In genomic region chr3:112467584-112467983, GRCh38 we compare ENCODE assay signal across 26 cellular contexts. TPM values are rescaled to one million over a fixed set of nuclear protein-coding genes. Genes with fewer than 3 reads are reported as not detected.
DNase-seq lines count a peak whose midpoint lies in the region; ATAC-seq and TF ChIP-seq lines count a peak whose summit lies in the region.
"Had no signal": no experiment of that assay in that cellular context is flagged by ENCODE, and none has a peak within 500 bp of the region (broad histone marks: within the 10 kb centered on the region; RNA-seq: fewer than 3 reads in every experiment).

No MANE protein-coding gene starts in this region.

- H3K27me3 Mint-ChIP-seq in stimulated activated naive CD8-positive, alpha-beta T cell treated with anti-CD3 and anti-CD28 coated beads, Interleukin-15, Interleukin-2, amounts not matched to agents 100 ng/mL and 50 ng/mL, for 24 hours, result no peaks in the 10 kb centered on the region
- no peaks in the 10 kb centered on the region for H3K27me3 Mint-ChIP-seq in stimulated activated naive CD8-positive, alpha-beta T cell treated with anti-CD3 and anti-CD28 coated beads, Interleukin-15, amount 100 ng/mL, for 72 hours
- H3K27me3 Mint-ChIP-seq in memory B cell, result no peaks in the 10 kb centered on the region
- H3K27me3 Mint-ChIP-seq in GM23338 (ENCODE audit: insufficient read depth, low read depth, poor library complexity), result peaks cover 2% of the 10 kb centered on the region
- H3K27me3 Mint-ChIP-seq: progenitor cell of endocrine pancreas had no signal

- peak overlapping the region; percentile 28 for H3K27ac Mint-ChIP-seq in stimulated activated naive CD8-positive, alpha-beta T cell treated with anti-CD3 and anti-CD28 coated beads, Interleukin-15, Interleukin-2, amounts not matched to agents 100 ng/mL and 50 ng/mL, for 24 hours
- H3K27ac Mint-ChIP-seq in stimulated activated naive CD8-positive, alpha-beta T cell treated with anti-CD3 and anti-CD28 coated beads, Interleukin-15, amount 100 ng/mL, for 72 hours, result peak overlapping the region in 1 of 2 donors; percentile 78
- H3K27ac Mint-ChIP-seq in memory B cell, result peak overlapping the region; percentile 82
- H3K27ac Mint-ChIP-seq in GM23338, result no peak overlapping the region
- H3K27ac Mint-ChIP-seq: nephron progenitor cell, progenitor cell of endocrine pancreas had no signal

- H3K4me3 ChIP-seq in MM.1S (ENCODE audit: low read length), result no peak overlapping the region
- no peak overlapping the region for H3K4me3 ChIP-seq in esophagus squamous epithelium
- H3K4me3 ChIP-seq in GM23338, result no peak overlapping the region
- H3K4me3 ChIP-seq: dorsolateral prefrontal cortex, K562, uterus had no signal

- TF ChIP-seq POLR2A in esophagus squamous epithelium (IDR thresholded peaks at IDR 0.05), result no peak

- H3K4me1 ChIP-seq in MM.1S (ENCODE audit: low read length) (peaks cover 39% of the 10 kb centered on the region), esophagus squamous epithelium (peaks cover 0 to 8% (median 0%) of the 10 kb centered on the region in 3 donors), GM23338 (ENCODE audit: insufficient read depth) (peaks cover 14% of the 10 kb centered on the region; the same call in 1 of the 2 replicates)
- H3K4me1 ChIP-seq: foreskin keratinocyte, uterus had no signal

- H3K27me3 ChIP-seq in MM.1S (replicated peaks; ENCODE audit: insufficient read depth, low read length), result no peaks in the 10 kb centered on the region
- H3K27me3 ChIP-seq in esophagus squamous epithelium, result no peaks in the 10 kb centered on the region
- no peaks in the 10 kb centered on the region for H3K27me3 ChIP-seq in GM23338 (ENCODE audit: insufficient read depth)
- H3K27me3 ChIP-seq: dorsolateral prefrontal cortex, uterus had no signal

- no peaks in the 10 kb centered on the region for H3K9me2 ChIP-seq in MM.1S (replicated peaks; ENCODE audit: insufficient read depth, low read length)
- H3K9me2 ChIP-seq in GM23338 (ENCODE audit: insufficient read depth), result no peaks in the 10 kb centered on the region

- H3K9me3 ChIP-seq in MM.1S (replicated peaks; ENCODE audit: insufficient read depth, low read length) (no peaks in the 10 kb centered on the region), esophagus squamous epithelium (no peaks in the 10 kb centered on the region)
- H3K9me3 ChIP-seq: uterus had no signal

- no peak overlapping the region for H3K9ac ChIP-seq in MM.1S (ENCODE audit: low read length)

- H3K79me2 ChIP-seq in MM.1S (ENCODE audit: low read length) (no peaks in the 10 kb centered on the region), GM23338 (replicated peaks; ENCODE audit: insufficient read depth) (no peaks in the 10 kb centered on the region)

- WGBS in esophagus squamous epithelium, 2 donors, result 33% methylated on average over 1 of the region's 1 CpG; no CpG with 5 or more reads in 1 of the 2 donors

- intact Hi-C loops in esophagus squamous epithelium (cut with DNase I), result no loop called here

- H3F3A ChIP-seq in MM.1S (ENCODE audit: insufficient read depth, low read length) (peaks cover 13% of the 10 kb centered on the region; the same call in 1 of the 2 replicates), GM23338 (replicated peaks; ENCODE audit: low read depth) (no peaks in the 10 kb centered on the region; the same call in 1 of the 2 replicates)

- no peaks in the 10 kb centered on the region for H3K9me3 Mint-ChIP-seq in stimulated activated naive CD8-positive, alpha-beta T cell treated with anti-CD3 and anti-CD28 coated beads, Interleukin-15, Interleukin-2, amounts not matched to agents 100 ng/mL and 50 ng/mL, for 24 hours
- H3K9me3 Mint-ChIP-seq in stimulated activated naive CD8-positive, alpha-beta T cell treated with anti-CD3 and anti-CD28 coated beads, Interleukin-15, amount 100 ng/mL, for 72 hours, result no peaks in the 10 kb centered on the region
- H3K9me3 Mint-ChIP-seq in memory B cell, result no peaks in the 10 kb centered on the region
- H3K9me3 Mint-ChIP-seq in GM23338, result no peaks in the 10 kb centered on the region
- H3K9me3 Mint-ChIP-seq: nephron progenitor cell had no signal

- H2AFZ ChIP-seq in MM.1S (ENCODE audit: low read length) (no peak overlapping the region), GM23338 (no peak overlapping the region)

- H3K27ac ChIP-seq in MM.1S (ENCODE audit: low read length), result no peak overlapping the region
- H3K27ac ChIP-seq in esophagus squamous epithelium, result no peak overlapping the region
- no peak overlapping the region for H3K27ac ChIP-seq in GM23338 (ENCODE audit: low read depth)
- H3K27ac ChIP-seq: dorsolateral prefrontal cortex, epithelial cell of prostate, foreskin keratinocyte, uterus had no signal

- H3K36me3 ChIP-seq in MM.1S (replicated peaks; ENCODE audit: insufficient read depth, low read length), result no peaks in the 10 kb centered on the region
- H3K36me3 ChIP-seq in esophagus squamous epithelium, result no peaks in the 10 kb centered on the region
- H3K36me3 ChIP-seq in GM23338 (ENCODE audit: insufficient read depth), result no peaks in the 10 kb centered on the region
- H3K36me3 ChIP-seq: uterus had no signal

- DNase-seq in stimulated activated naive CD8-positive, alpha-beta T cell treated with anti-CD3 and anti-CD28 coated beads, Interleukin-15, amount 100 ng/mL, for 72 hours, result no peak
- peak; percentile 11 for DNase-seq in UCSD-AML1 (lab: John Stamatoyannopoulos, UW; ENCODE audit: unreplicated experiment)
- DNase-seq in memory B cell (ENCODE audit: low spot score in 2 of 2), result no peak
- DNase-seq in MM.1S, result no peak
- DNase-seq in esophagus squamous epithelium (lab: John Stamatoyannopoulos, UW), result no peak
- no peak for DNase-seq in GM23338 (ENCODE audit: low spot score)
- DNase-seq: activated CD4-positive, alpha-beta T cell treated with anti-CD3 and anti-CD28 coated beads, Interleukin-2, amount 50 U/mL, for 48 hours; activated T-cell treated with anti-CD3 and anti-CD28 coated beads, Interleukin-2, amount 50 U/mL, for 48 hours; amygdala; central memory CD4-positive, alpha-beta T cell; DMS79 treated with DMSO at 0.1 percent for 48 hours; foreskin keratinocyte; kidney glomerular epithelial cell; NCI-H1092; NCI-H510A treated with DMSO at 0.1 percent for 48 hours; nephron progenitor cell; SHP77; stimulated activated CD4-positive, alpha-beta T cell treated with anti-CD3 and anti-CD28 coated beads, Interleukin-2, amount 100 ng/mL, for 48 hours; substantia nigra; uterus had no signal

- no peak overlapping the region for H3K4me3 Mint-ChIP-seq in stimulated activated naive CD8-positive, alpha-beta T cell treated with anti-CD3 and anti-CD28 coated beads, Interleukin-15, Interleukin-2, amounts not matched to agents 100 ng/mL and 50 ng/mL, for 24 hours
- no peak overlapping the region for H3K4me3 Mint-ChIP-seq in stimulated activated naive CD8-positive, alpha-beta T cell treated with anti-CD3 and anti-CD28 coated beads, Interleukin-15, amount 100 ng/mL, for 72 hours
- H3K4me3 Mint-ChIP-seq in memory B cell (no peak overlapping the region), GM23338 (no peak overlapping the region)
- H3K4me3 Mint-ChIP-seq: nephron progenitor cell had no signal

- H3K4me1 Mint-ChIP-seq in stimulated activated naive CD8-positive, alpha-beta T cell treated with anti-CD3 and anti-CD28 coated beads, Interleukin-15, Interleukin-2, amounts not matched to agents 100 ng/mL and 50 ng/mL, for 24 hours (ENCODE audit: low read depth), result peaks cover 92% of the 10 kb centered on the region
- peaks cover 91% of the 10 kb centered on the region for H3K4me1 Mint-ChIP-seq in stimulated activated naive CD8-positive, alpha-beta T cell treated with anti-CD3 and anti-CD28 coated beads, Interleukin-15, amount 100 ng/mL, for 72 hours
- H3K4me1 Mint-ChIP-seq in memory B cell (peaks cover 56% of the 10 kb centered on the region), GM23338 (peaks cover 15% of the 10 kb centered on the region; the same call in 2 of the 3 replicates)
- H3K4me1 Mint-ChIP-seq: nephron progenitor cell had no signal

- peaks cover 70% of the 10 kb centered on the region for H3K36me3 Mint-ChIP-seq in stimulated activated naive CD8-positive, alpha-beta T cell treated with anti-CD3 and anti-CD28 coated beads, Interleukin-15, Interleukin-2, amounts not matched to agents 100 ng/mL and 50 ng/mL, for 24 hours (ENCODE audit: low read depth)
- H3K36me3 Mint-ChIP-seq in memory B cell (peaks cover 59% of the 10 kb centered on the region), GM23338 (ENCODE audit: low read depth) (no peaks in the 10 kb centered on the region)

- H3K4me2 ChIP-seq in MM.1S (ENCODE audit: low read depth, low read length) (no peak overlapping the region), GM23338 (no peak overlapping the region)

- H4K20me1 ChIP-seq in MM.1S (ENCODE audit: insufficient read depth, low read length) (no peaks in the 10 kb centered on the region), GM23338 (replicated peaks; ENCODE audit: insufficient read depth) (no peaks in the 10 kb centered on the region)

- ATAC-seq in stimulated activated naive CD8-positive, alpha-beta T cell treated with anti-CD3 and anti-CD28 coated beads, Interleukin-15, amount 100 ng/mL, for 72 hours, result no peak
- ATAC-seq in memory B cell (ENCODE audit: low read depth), result no peak
- ATAC-seq in HG03108 (IDR thresholded peaks at IDR 0.05; ENCODE audit: unreplicated experiment), result no peak
- ATAC-seq in GM23338, result no peak
- ATAC-seq: foreskin keratinocyte, K562 had no signal

- no peak for TF ChIP-seq CTCF in MM.1S (IDR thresholded peaks at IDR 0.05; ENCODE audit: low read length)
- no peak for TF ChIP-seq CTCF in esophagus squamous epithelium (IDR thresholded peaks at IDR 0.05)
- TF ChIP-seq CTCF in GM23338 (conservative IDR thresholded peaks at IDR 0.05; ENCODE audit: low read depth in 2 of 2), result peak in 1 of 2 experiments; percentile 15; a peak in 1 of 4 replicates

TF ChIP-seq in GM23338, 12 proteins besides CTCF, POLR2A, EP300 and RAD21 (continues in another document):
- no peak for TF ChIP-seq POLR2AphosphoS5 (IDR thresholded peaks at IDR 0.05; ENCODE audit: low read depth)
- TF ChIP-seq JUNB (IDR thresholded peaks at IDR 0.05; ENCODE audit: unreplicated experiment), result no peak

RNA-seq across cellular contexts. Expression of gene BTLA, which starts 31.7 kb away (rescaled TPM):
- under 1 TPM in 3 of 4 donors, not detected in 1; 0.22 to 0.57 (median 0.41) TPM for total RNA-seq in esophagus squamous epithelium
- not detected in 2 replicates for total RNA-seq in GM23338 (2014; rRNA removed; shearing (Covaris generic))
- 0.44 TPM in 1 of 2 replicates, not detected in the other for polyA plus RNA-seq in GM23338 (2016; fragmentation: Nextera tagmentation; extraction: Ambion mirVana)
- total RNA-seq: foreskin keratinocyte, progenitor cell of endocrine pancreas had no signal
- polyA plus RNA-seq: foreskin keratinocyte, K562 had no signal
